ENCODE assay signal across 1 cellular context in the genomic region with DNA sequence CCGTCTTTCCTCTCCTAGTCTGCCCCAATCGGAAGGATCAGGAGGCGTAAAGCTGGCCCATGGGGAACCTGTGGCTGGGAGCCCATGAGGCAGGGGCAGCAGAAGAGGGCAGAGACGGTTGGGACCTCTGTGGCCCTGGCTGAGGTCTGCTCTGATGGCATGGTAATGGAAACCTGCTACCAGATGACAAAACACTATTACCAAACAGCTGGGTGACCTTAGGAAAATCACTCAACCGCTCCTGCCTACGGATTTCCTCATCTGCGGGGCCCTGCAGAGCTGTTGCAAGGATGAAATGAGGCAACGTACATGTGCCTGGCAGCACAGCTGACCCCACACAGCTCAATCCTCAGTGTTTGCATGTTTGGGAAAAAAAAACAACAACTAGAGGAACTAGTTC.
TF ChIP-seq lines count a peak whose summit lies in the region.

No MANE protein-coding gene starts in this region.

TF ChIP-seq in liver, 16 proteins besides CTCF, POLR2A, EP300 and RAD21:
- TF ChIP-seq JUND (IDR thresholded peaks at IDR 0.05) (peak in 1 of 2 donors; percentile 53), GABPA (IDR thresholded peaks at IDR 0.05 in 1 of 2, conservative IDR thresholded peaks at IDR 0.05 in 1 of 2) (peak in 1 of 2 donors; percentile 62), FOXA1 (IDR thresholded peaks at IDR 0.05) (no peak), HNF4A (conservative IDR thresholded peaks at IDR 0.05) (peak; percentile 26 to 60), NR2F2 (IDR thresholded peaks at IDR 0.05) (no peak), TAF1 (conservative IDR thresholded peaks at IDR 0.05) (no peak), RXRA (IDR thresholded peaks at IDR 0.05) (peak; percentile 71 to 83), YY1 (IDR thresholded peaks at IDR 0.05) (peak; percentile 56), SP1 (IDR thresholded peaks at IDR 0.05) (peak; percentile 63)
- TF ChIP-seq, protein P1, sequence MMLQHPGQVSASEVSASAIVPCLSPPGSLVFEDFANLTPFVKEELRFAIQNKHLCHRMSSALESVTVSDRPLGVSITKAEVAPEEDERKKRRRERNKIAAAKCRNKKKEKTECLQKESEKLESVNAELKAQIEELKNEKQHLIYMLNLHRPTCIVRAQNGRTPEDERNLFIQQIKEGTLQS (IDR thresholded peaks at IDR 0.05): peak; percentile 78
- TF ChIP-seq, protein P2, sequence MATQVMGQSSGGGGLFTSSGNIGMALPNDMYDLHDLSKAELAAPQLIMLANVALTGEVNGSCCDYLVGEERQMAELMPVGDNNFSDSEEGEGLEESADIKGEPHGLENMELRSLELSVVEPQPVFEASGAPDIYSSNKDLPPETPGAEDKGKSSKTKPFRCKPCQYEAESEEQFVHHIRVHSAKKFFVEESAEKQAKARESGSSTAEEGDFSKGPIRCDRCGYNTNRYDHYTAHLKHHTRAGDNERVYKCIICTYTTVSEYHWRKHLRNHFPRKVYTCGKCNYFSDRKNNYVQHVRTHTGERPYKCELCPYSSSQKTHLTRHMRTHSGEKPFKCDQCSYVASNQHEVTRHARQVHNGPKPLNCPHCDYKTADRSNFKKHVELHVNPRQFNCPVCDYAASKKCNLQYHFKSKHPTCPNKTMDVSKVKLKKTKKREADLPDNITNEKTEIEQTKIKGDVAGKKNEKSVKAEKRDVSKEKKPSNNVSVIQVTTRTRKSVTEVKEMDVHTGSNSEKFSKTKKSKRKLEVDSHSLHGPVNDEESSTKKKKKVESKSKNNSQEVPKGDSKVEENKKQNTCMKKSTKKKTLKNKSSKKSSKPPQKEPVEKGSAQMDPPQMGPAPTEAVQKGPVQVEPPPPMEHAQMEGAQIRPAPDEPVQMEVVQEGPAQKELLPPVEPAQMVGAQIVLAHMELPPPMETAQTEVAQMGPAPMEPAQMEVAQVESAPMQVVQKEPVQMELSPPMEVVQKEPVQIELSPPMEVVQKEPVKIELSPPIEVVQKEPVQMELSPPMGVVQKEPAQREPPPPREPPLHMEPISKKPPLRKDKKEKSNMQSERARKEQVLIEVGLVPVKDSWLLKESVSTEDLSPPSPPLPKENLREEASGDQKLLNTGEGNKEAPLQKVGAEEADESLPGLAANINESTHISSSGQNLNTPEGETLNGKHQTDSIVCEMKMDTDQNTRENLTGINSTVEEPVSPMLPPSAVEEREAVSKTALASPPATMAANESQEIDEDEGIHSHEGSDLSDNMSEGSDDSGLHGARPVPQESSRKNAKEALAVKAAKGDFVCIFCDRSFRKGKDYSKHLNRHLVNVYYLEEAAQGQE (IDR thresholded peaks at IDR 0.05): peak; percentile 46
